Comparison of ENCODE assay signal across 8 cellular contexts in the genomic region with DNA sequence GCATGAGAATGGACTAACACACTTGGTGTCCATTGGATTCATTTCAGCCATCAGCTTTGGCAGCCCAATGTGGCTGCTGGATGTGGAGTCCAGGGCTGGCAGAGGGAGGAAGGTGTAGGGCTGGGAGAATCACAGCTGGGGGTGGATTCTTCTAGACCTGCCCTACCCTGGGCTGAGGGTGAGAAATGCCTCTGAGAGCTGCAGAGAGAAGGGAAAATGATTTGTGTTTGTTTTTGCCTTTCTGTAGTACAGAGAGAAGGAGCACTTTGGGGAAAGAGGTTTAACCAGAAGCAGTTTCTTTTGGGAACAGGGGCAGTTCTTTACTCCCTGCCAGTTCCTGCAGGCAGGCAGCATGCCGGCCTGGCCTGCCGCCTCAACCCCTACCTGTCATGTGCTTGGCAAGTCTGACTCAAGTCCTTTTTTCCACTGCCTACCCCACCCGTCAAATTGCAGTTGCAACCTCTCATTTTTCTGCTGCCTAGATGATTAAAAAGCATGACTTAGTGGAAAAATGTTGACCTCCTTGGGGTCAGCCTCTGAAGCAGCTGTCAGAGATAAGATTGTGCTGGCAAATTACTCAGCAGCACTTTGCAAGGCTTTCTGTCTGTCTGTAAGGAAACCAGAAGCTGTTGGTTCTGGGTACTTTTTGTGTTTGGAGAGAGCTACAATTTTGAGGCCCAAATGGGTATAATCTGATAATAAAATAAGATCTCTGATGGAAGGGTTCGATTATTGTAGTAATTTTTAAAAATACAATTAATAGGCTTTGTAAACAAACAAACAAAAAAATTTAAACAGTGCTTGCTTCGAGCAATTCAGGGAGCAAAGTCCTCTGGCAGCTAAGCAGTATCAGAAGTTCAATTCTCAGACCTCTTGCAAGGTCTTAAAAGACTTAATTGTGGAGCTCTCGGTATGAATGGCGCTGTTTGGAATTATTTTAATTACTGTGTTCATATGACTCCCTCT. TPM values are rescaled to one million over a fixed set of nuclear protein-coding genes. Genes with fewer than 3 reads are reported as not detected.
DNase-seq lines count a peak whose midpoint lies in the region; ATAC-seq and TF ChIP-seq lines count a peak whose summit lies in the region.

No MANE protein-coding gene starts in this region.

- intact Hi-C loops in Right ventricle myocardium superior (cut with DNase I) = no loop called here

- no peak for TF ChIP-seq CTCF in retinal pigment epithelial cell (conservative IDR thresholded peaks at IDR 0.05; ENCODE audit: low read depth, low read length)

- ATAC-seq in Right ventricle myocardium superior (ENCODE audit: poor library complexity) (peak; percentile 80), HG03571 (IDR thresholded peaks at IDR 0.05; ENCODE audit: unreplicated experiment) (no peak)

- no peak overlapping the region for H3K4me3 ChIP-seq in retinal pigment epithelial cell (ENCODE audit: low read length)

- peak; percentile 57 for DNase-seq in AG08395 (ENCODE audit: low spot score)
- DNase-seq in NCI-H2227 treated with DMSO at 0.1 percent for 48 hours (lab: John Stamatoyannopoulos, UW) = peak; percentile 87
- DNase-seq in activated T-helper 9 cell treated with anti-CD3 and anti-CD28 coated beads, Interleukin-2, amount 50 U/mL, for 16 hours (ENCODE audit: low read depth) = peak; percentile 55
- peak; percentile 73 for DNase-seq in Right ventricle myocardium superior
- DNase-seq in retinal pigment epithelial cell (ENCODE audit: low read depth) = peak; percentile 96
- no peak for DNase-seq in DMS53 treated with DMSO at 0.1 percent for 48 hours (lab: John Stamatoyannopoulos, UW; ENCODE audit: unreplicated experiment)
- DNase-seq in NCI-H1417 (lab: John Stamatoyannopoulos, UW) = no peak

RNA-seq across cellular contexts. Expression of a gene that starts 21.7 kb away (rescaled TPM):
- total RNA-seq in Right ventricle myocardium superior = 115 TPM

Comparison
In these comparisons a context has a peak if more than half of its experiments do, and no peak if none do; other contexts are left out.
1. DNase-seq: peak in AG08395 (single experiment), NCI-H2227 treated with DMSO at 0.1 percent for 48 hours (single experiment), activated T-helper 9 cell treated with anti-CD3 and anti-CD28 coated beads, Interleukin-2, amount 50 U/mL, for 16 hours (single experiment), Right ventricle myocardium superior (single experiment) and retinal pigment epithelial cell (single experiment); none in DMS53 treated with DMSO at 0.1 percent for 48 hours (single experiment) and NCI-H1417 (0 of 3).